ENCODE assay signal across 22 cellular contexts in genomic region chr7:36942558-36943354, GRCh38.
A peak's percentile ranks its signal among the peaks of the same experiment; 100 is the strongest.
DNase-seq lines count a peak whose midpoint lies in the region; ATAC-seq, FAIRE-seq and TF ChIP-seq lines count a peak whose summit lies in the region.
"Had no signal": no experiment of that assay in that cellular context is flagged by ENCODE, and none has a peak within 500 bp of the region (broad histone marks: within the 10 kb centered on the region; RNA-seq: fewer than 3 reads in every experiment).

No MANE protein-coding gene starts in this region.

- DNase-seq in G401 (ENCODE audit: low spot score) (peak; percentile 51), GM19239 (ENCODE audit: insufficient read length, low spot score) (no peak), SJCRH30 (no peak), naive B cell (no peak), ascending aorta (ENCODE audit: low spot score in 2 of 2) (no peak), GM19240 (ENCODE audit: insufficient read length, low spot score) (no peak)
- DNase-seq: activated CD4-positive, alpha-beta T cell treated with anti-CD3 and anti-CD28 coated beads for 4 hours; activated CD8-positive, alpha-beta memory T cell treated with anti-CD3 and anti-CD28 coated beads, Interleukin-2, amount 50 U/mL, for 4 hours; activated effector memory CD4-positive, alpha-beta T cell treated with Interleukin-2 at 50 U/mL for 16 hours; amygdala; Caco-2; EL; KBM-7; left lung; NCI-H1092 treated with DMSO at 0.1 percent for 48 hours; NCI-H2081 treated with DMSO at 0.1 percent for 48 hours; nucleus accumbens; tibial artery had no signal

- 0 out of 2 replicates have a peak overlapping the region, but pooled peaks have one; percentile 2 for H3K27ac ChIP-seq in SJCRH30
- H3K27ac ChIP-seq in ascending aorta = no peak overlapping the region
- H3K27ac ChIP-seq: left lung, right atrium auricular region, RWPE1, tibial artery had no signal

- H3K27me3 ChIP-seq in SJCRH30 (no peaks in the 10 kb centered on the region), ascending aorta (no peaks in the 10 kb centered on the region)
- H3K27me3 ChIP-seq: left lung, right atrium auricular region, tibial artery had no signal

- in situ Hi-C loops in G401 (cut with HindIII; ENCODE audit: low sequenced_read_pairs) = no loop called here

- H3K4me3 Mint-ChIP-seq in naive B cell = peak overlapping the region; percentile 47 to 83 (median 72)

- peaks cover 51 to 65% (median 54%) of the 10 kb centered on the region in 3 donors for H3K4me1 Mint-ChIP-seq in naive B cell

- peaks cover 20 to 28% of the 10 kb centered on the region in 2 donors for H3K36me3 Mint-ChIP-seq in naive B cell

- ATAC-seq in naive B cell (ENCODE audit: low read depth in 2 of 2) (no peak), GM21381 (IDR thresholded peaks at IDR 0.05; ENCODE audit: unreplicated experiment) (no peak)
- ATAC-seq: left lung had no signal

- FAIRE-seq in GM19239 (lab: Jason Lieb, UNC) = peak; percentile 86
- FAIRE-seq: endometrium had no signal

- no peaks in the 10 kb centered on the region for H3K27me3 Mint-ChIP-seq in naive B cell

- H3K9me3 ChIP-seq in SJCRH30 (replicated peaks) (peaks cover 35% of the 10 kb centered on the region), ascending aorta (peaks cover 1 to 24% of the 10 kb centered on the region in 2 donors)

- peak overlapping the region; percentile 35 to 95 (median 72) for H3K27ac Mint-ChIP-seq in naive B cell

- H3K4me1 ChIP-seq in SJCRH30 = peaks cover 34% of the 10 kb centered on the region
- peaks cover 0 to 7% of the 10 kb centered on the region in 2 donors for H3K4me1 ChIP-seq in ascending aorta
- H3K4me1 ChIP-seq: right atrium auricular region had no signal

- H3K4me3 ChIP-seq in SJCRH30 (no peak overlapping the region), ascending aorta (no peak overlapping the region)
- H3K4me3 ChIP-seq: left lung, right atrium auricular region, tibial artery had no signal

- no peak for TF ChIP-seq CTCF in ascending aorta (IDR thresholded peaks at IDR 0.05)

- H3K36me3 ChIP-seq in SJCRH30 (no peaks in the 10 kb centered on the region), ascending aorta (no peaks in the 10 kb centered on the region)
- H3K36me3 ChIP-seq: right atrium auricular region had no signal

- peaks cover 6 to 36% (median 28%) of the 10 kb centered on the region in 7 donors for H3K9me3 Mint-ChIP-seq in naive B cell

- intact Hi-C loops in ascending aorta (cut with DNase I) = no loop called here
